In genomic region chr2:207224391-207224790, GRCh38 we compare ENCODE assay signal across 1 cellular context.
TF ChIP-seq lines count a peak whose summit lies in the region.

No MANE protein-coding gene starts in this region.

TF ChIP-seq in GM23338, 12 proteins besides CTCF, POLR2A, EP300 and RAD21:
- TF ChIP-seq ETS1 (IDR thresholded peaks at IDR 0.05) (no peak), NANOG (IDR thresholded peaks at IDR 0.05; ENCODE audit: borderline replicate concordance) (no peak), JUNB (IDR thresholded peaks at IDR 0.05; ENCODE audit: unreplicated experiment) (no peak), EZH2 (IDR thresholded peaks at IDR 0.05; ENCODE audit: low read depth, unreplicated experiment) (no peak), POLR2AphosphoS5 (IDR thresholded peaks at IDR 0.05; ENCODE audit: low read depth) (no peak), ZNF462 (CRISPR knock-in tag; IDR thresholded peaks at IDR 0.05) (no peak), EZH2phosphoT487 (IDR thresholded peaks at IDR 0.05; ENCODE audit: unreplicated experiment) (no peak), ZNF114 (CRISPR knock-in tag; IDR thresholded peaks at IDR 0.05) (no peak), CREB1 (CRISPR knock-in tag; IDR thresholded peaks at IDR 0.05; ENCODE audit: low read depth) (no peak), STAT1 (IDR thresholded peaks at IDR 0.05; ENCODE audit: unreplicated experiment) (no peak), ZNF331 (CRISPR knock-in tag; IDR thresholded peaks at IDR 0.05; ENCODE audit: low read depth) (no peak), REST (IDR thresholded peaks at IDR 0.05; ENCODE audit: unreplicated experiment) (no peak)
